In genomic region chr16:86883583-86884188, GRCh38 we compare ENCODE assay signal across 25 cellular contexts.
"Had no signal": no experiment of that assay in that cellular context is flagged by ENCODE, and none has a peak within 500 bp of the region (broad histone marks: within the 10 kb centered on the region; RNA-seq: fewer than 3 reads in every experiment).

No MANE protein-coding gene starts in this region.

- H3K27ac ChIP-seq: VCaP had no signal

- H3K9me3 ChIP-seq: SJCRH30, SK-N-SH had no signal

- H3K27ac Mint-ChIP-seq: activated CD4-positive, alpha-beta T cell treated with anti-CD3 and anti-CD28 coated beads for 36 hours; activated CD8-positive, alpha-beta T cell treated with anti-CD3 and anti-CD28 coated beads for 36 hours; activated naive CD4-positive, alpha-beta T cell treated with anti-CD3 and anti-CD28 coated beads, Interleukin-2, amount 10 ng/mL, durations not matched to agents 7 days and 5 days; activated naive CD8-positive, alpha-beta T cell treated with anti-CD3 and anti-CD28 coated beads for 36 hours; activated T-cell treated with anti-CD3 and anti-CD28 coated beads, Interleukin-2, amount 50 U/mL, for 72 hours; activated T-helper 2 cell treated with anti-CD3 and anti-CD28 coated beads, Interferon-gamma antibody, Interleukin-2, Interleukin-4, amounts not matched to agents 10 μg/mL and 5 μg/mL and 100 μg/mL, durations not matched to agents 14 hours and 24 hours and 36 hours had no signal

- H3K36me3 ChIP-seq: SJCRH30 had no signal

- H3K4me3 Mint-ChIP-seq: activated CD4-positive, alpha-beta T cell treated with anti-CD3 and anti-CD28 coated beads for 36 hours; activated CD8-positive, alpha-beta T cell treated with anti-CD3 and anti-CD28 coated beads for 36 hours; activated naive CD4-positive, alpha-beta T cell treated with anti-CD3 and anti-CD28 coated beads, Interleukin-2, amount 10 ng/mL, durations not matched to agents 7 days and 5 days; activated naive CD8-positive, alpha-beta T cell treated with anti-CD3 and anti-CD28 coated beads for 36 hours; activated T-cell treated with anti-CD3 and anti-CD28 coated beads, Interleukin-2, amount 50 U/mL, for 72 hours had no signal

- H3K4me1 Mint-ChIP-seq: activated CD4-positive, alpha-beta T cell treated with anti-CD3 and anti-CD28 coated beads for 36 hours; activated naive CD4-positive, alpha-beta T cell treated with anti-CD3 and anti-CD28 coated beads, Interleukin-2, amount 10 ng/mL, durations not matched to agents 7 days and 5 days; activated naive CD8-positive, alpha-beta T cell treated with anti-CD3 and anti-CD28 coated beads for 36 hours had no signal

- H3K9me3 Mint-ChIP-seq: activated CD8-positive, alpha-beta T cell treated with anti-CD3 and anti-CD28 coated beads for 36 hours; activated naive CD4-positive, alpha-beta T cell treated with anti-CD3 and anti-CD28 coated beads, Interleukin-2, amount 10 ng/mL, durations not matched to agents 7 days and 5 days; activated naive CD8-positive, alpha-beta T cell treated with anti-CD3 and anti-CD28 coated beads for 36 hours; activated T-cell treated with anti-CD3 and anti-CD28 coated beads, Interleukin-2, amount 50 U/mL, for 72 hours; activated T-helper 2 cell treated with anti-CD3 and anti-CD28 coated beads, Interferon-gamma antibody, Interleukin-2, Interleukin-4, amounts not matched to agents 10 μg/mL and 5 μg/mL and 100 μg/mL, durations not matched to agents 14 hours and 24 hours and 36 hours had no signal

- H3K4me2 ChIP-seq: SK-N-SH had no signal

- H3K27me3 ChIP-seq: SJCRH30 had no signal

- DNase-seq: activated CD4-positive, alpha-beta T cell treated with anti-CD3 and anti-CD28 coated beads for 36 hours; activated CD4-positive, alpha-beta T cell treated with anti-CD3 and anti-CD28 coated beads, Interleukin-2, amount 50 U/mL, for 1 hour; activated CD8-positive, alpha-beta memory T cell treated with anti-CD3 and anti-CD28 coated beads, Interleukin-2, amount 50 U/mL, for 4 hours; activated CD8-positive, alpha-beta T cell treated with anti-CD3 and anti-CD28 coated beads for 36 hours; activated gamma-delta T cell treated with Interleukin-2 at 50 U/mL for 16 hours; activated naive CD4-positive, alpha-beta T cell treated with anti-CD3 and anti-CD28 coated beads, Interleukin-2, amount 10 ng/mL, durations not matched to agents 7 days and 5 days; activated naive CD8-positive, alpha-beta T cell treated with anti-CD3 and anti-CD28 coated beads for 36 hours; activated T-cell treated with anti-CD3 and anti-CD28 coated beads, Interleukin-2, amount 50 U/mL, for 72 hours; Karpas-422; MM.1S; NCI-H1105; NCI-H1436; NCI-H187; NCI-H2081; NCI-H2227 treated with DMSO at 0.1 percent for 48 hours; NCI-H526; NCI-H774; NK-92 treated with Interleukin-12 subunit alpha and Interleukin-12 subunit beta, amount 100 ng/mL, for 24 hours; OCI-M1; RPMI8226; SK-N-SH; T-helper 1 cell had no signal

- H3K9ac ChIP-seq: SK-N-SH had no signal

- H3K36me3 Mint-ChIP-seq: activated naive CD4-positive, alpha-beta T cell treated with anti-CD3 and anti-CD28 coated beads, Interleukin-2, amount 10 ng/mL, durations not matched to agents 7 days and 5 days; activated naive CD8-positive, alpha-beta T cell treated with anti-CD3 and anti-CD28 coated beads for 36 hours had no signal
